ENCODE assay signal across 26 cellular contexts in the genomic region with DNA sequence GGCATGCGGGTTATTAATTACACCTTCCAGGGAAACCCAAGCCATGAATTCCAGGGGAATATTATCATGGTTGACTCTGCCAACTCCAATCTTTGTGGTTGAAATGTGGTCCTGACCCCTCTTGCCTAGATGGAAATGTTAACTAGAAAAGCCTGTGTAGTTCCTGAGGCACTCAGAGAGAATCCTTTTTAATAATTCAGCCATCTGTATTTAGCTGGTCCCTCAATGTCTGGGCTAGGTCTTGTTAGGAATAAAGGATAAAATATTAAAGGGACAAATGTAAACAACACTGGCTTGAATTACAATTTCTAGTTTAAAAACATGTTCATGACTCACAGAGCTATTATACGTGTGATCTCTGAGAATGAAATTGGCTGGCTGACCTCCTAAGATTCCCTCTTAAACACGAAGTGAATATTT.
DNase-seq lines count a peak whose midpoint lies in the region; ATAC-seq, FAIRE-seq and TF ChIP-seq lines count a peak whose summit lies in the region.
"Had no signal": no experiment of that assay in that cellular context is flagged by ENCODE, and none has a peak within 500 bp of the region (broad histone marks: within the 10 kb centered on the region; RNA-seq: fewer than 3 reads in every experiment).

No MANE protein-coding gene starts in this region.

- no TSS peak for BruUV-seq in Calu3 (replicated peaks; lab: Mats Ljungman, UMichigan)

- DNase-seq in Calu3 (peak; percentile 37), RCC 7860 (ENCODE audit: low spot score) (peak; percentile 86), fibroblast of lung (ENCODE audit: low read depth in 2 of 2) (peak; percentile 0 to 70), pancreas (no peak), GM13976 (ENCODE audit: low spot score) (no peak), NCI-H2029 treated with DMSO at 0.1 percent for 48 hours (lab: John Stamatoyannopoulos, UW) (no peak)
- DNase-seq: activated CD4-positive, alpha-beta T cell treated with anti-CD3 and anti-CD28 coated beads, Interleukin-2, amount 50 U/mL, for 4 hours; activated naive CD4-positive, alpha-beta T cell treated with anti-CD3 and anti-CD28 coated beads for 36 hours; activated T-cell treated with anti-CD3 and anti-CD28 coated beads, Interleukin-2, amount 50 U/mL, for 1 hour; DND-41; effector CD4-positive, alpha-beta T cell; gastrocnemius medialis; islet precursor cell; NCI-H526; right cardiac atrium; RPMI8226; SK-N-SH; stimulated activated naive CD8-positive, alpha-beta T cell treated with anti-CD3 and anti-CD28 coated beads, Interleukin-15, amount 100 ng/mL, for 72 hours; tibial artery had no signal

- no peaks in the 10 kb centered on the region for H3K9me3 Mint-ChIP-seq in Calu3 (ENCODE audit: low read depth, unreplicated experiment)
- H3K9me3 Mint-ChIP-seq: activated naive CD4-positive, alpha-beta T cell treated with anti-CD3 and anti-CD28 coated beads for 36 hours; stimulated activated naive CD8-positive, alpha-beta T cell treated with anti-CD3 and anti-CD28 coated beads, Interleukin-15, amount 100 ng/mL, for 72 hours; T-helper 2 cell treated with Interferon-gamma antibody and Interleukin-4, amounts not matched to agents 5 μg/mL and 100 μg/mL, for 36 hours had no signal

- H3K4me1 Mint-ChIP-seq in Calu3 (ENCODE audit: low read depth, unreplicated experiment): peaks cover 29% of the 10 kb centered on the region
- H3K4me1 Mint-ChIP-seq: IgD-negative memory B cell had no signal

- TF ChIP-seq CTCF in Calu3 (IDR thresholded peaks at IDR 0.05; ENCODE audit: unreplicated experiment) (no peak), fibroblast of lung (conservative IDR thresholded peaks at IDR 0.05 in 1 of 2, IDR thresholded peaks at IDR 0.05 in 1 of 2; ENCODE audit: low read depth in 1 of 2, low read length in 2 of 2) (no peak), pancreas (IDR thresholded peaks at IDR 0.05) (no peak), GM13976 (IDR thresholded peaks at IDR 0.05; ENCODE audit: borderline replicate concordance, control extremely low read depth, extremely low read depth, insufficient read depth, missing control alignments) (no peak)

- peaks cover 7% of the 10 kb centered on the region for H3K36me3 Mint-ChIP-seq in Calu3 (ENCODE audit: insufficient read depth, unreplicated experiment)
- H3K36me3 Mint-ChIP-seq: IgD-negative memory B cell had no signal

- no peak overlapping the region for H3K4me2 ChIP-seq in fibroblast of lung (ENCODE audit: extremely low read depth, insufficient read depth, low read length)
- H3K4me2 ChIP-seq: SK-N-SH had no signal

- CTCF ChIA-PET in Calu3 (lab: Charles Lee): interaction anchor here (0.7 to 1.7 kb wide), 2 partner anchors 27 to 33 kb away, joined by 3 to 4 read pairs; no protein-coding TSS in a partner anchor

- H3K9me3 ChIP-seq in fibroblast of lung (ENCODE audit: control insufficient read depth, insufficient read depth, low read depth, low read length) (no peaks in the 10 kb centered on the region), pancreas (no peaks in the 10 kb centered on the region)
- H3K9me3 ChIP-seq: ascending aorta, gastrocnemius medialis, SK-N-SH, tibial artery had no signal

- in situ Hi-C loops in GM13976 (cut with MboI; ENCODE audit: low sequenced_read_pairs, unreplicated experiment): no loop called here

- H3K9ac ChIP-seq in fibroblast of lung (ENCODE audit: insufficient read depth, low read length): no peak overlapping the region
- H3K9ac ChIP-seq: SK-N-SH had no signal

- peak overlapping the region; percentile 36 for H3K4me3 Mint-ChIP-seq in Calu3 (ENCODE audit: low read depth, unreplicated experiment)
- H3K4me3 Mint-ChIP-seq: activated naive CD4-positive, alpha-beta T cell treated with anti-CD3 and anti-CD28 coated beads for 36 hours; IgD-negative memory B cell; T-helper 2 cell treated with Interferon-gamma antibody and Interleukin-4, amounts not matched to agents 5 μg/mL and 100 μg/mL, for 36 hours had no signal

- H3K36me3 ChIP-seq in fibroblast of lung (ENCODE audit: control insufficient read depth, insufficient read depth, low read length) (no peaks in the 10 kb centered on the region), pancreas (no peaks in the 10 kb centered on the region)
- H3K36me3 ChIP-seq: ascending aorta, gastrocnemius medialis, tibial artery had no signal

- no peak overlapping the region for H2AFZ ChIP-seq in fibroblast of lung (ENCODE audit: low read length)

- intact Hi-C loops in Calu3 (cut with micrococcal nuclease; ENCODE audit: unreplicated experiment): loop anchor here (2.0 kb wide), 1 partner anchor 35 kb away; no protein-coding TSS in a partner anchor
- intact Hi-C loops in pancreas (cut with DNase I): no loop called here

- peak in 3 of 4 donors; percentile 52 to 82 (median 73) for ATAC-seq in pancreas
- no peak for ATAC-seq in HG02885 (IDR thresholded peaks at IDR 0.05; ENCODE audit: poor library complexity, unreplicated experiment)
- ATAC-seq: esophagus mucosa; gastrocnemius medialis; right cardiac atrium; stimulated activated naive CD8-positive, alpha-beta T cell treated with anti-CD3 and anti-CD28 coated beads, Interleukin-15, amount 100 ng/mL, for 72 hours had no signal

- WGBS in pancreas, 2 donors: 14 to 50% methylated on average over 3 of the region's 3 CpGs

- no peaks in the 10 kb centered on the region for H3K79me2 ChIP-seq in fibroblast of lung (ENCODE audit: control insufficient read depth, insufficient read depth, low read length)

- no peaks in the 10 kb centered on the region for H3K4me1 ChIP-seq in fibroblast of lung (ENCODE audit: control insufficient read depth, extremely low read depth, insufficient read depth, low read length)
- peaks cover 0 to 4% (median 0%) of the 10 kb centered on the region in 3 donors for H3K4me1 ChIP-seq in pancreas

- H3K27me3 Mint-ChIP-seq in Calu3 (ENCODE audit: unreplicated experiment): peaks cover 9% of the 10 kb centered on the region
- H3K27me3 Mint-ChIP-seq: IgD-negative memory B cell; stimulated activated naive CD8-positive, alpha-beta T cell treated with anti-CD3 and anti-CD28 coated beads, Interleukin-15, amount 100 ng/mL, for 72 hours had no signal

- FAIRE-seq in RCC 7860 (lab: Jason Lieb, UNC): peak; percentile 98
- FAIRE-seq in pancreas (lab: Jason Lieb, UNC): no peak
- FAIRE-seq: GM12891 had no signal

- no peaks in the 10 kb centered on the region for H4K20me1 ChIP-seq in fibroblast of lung (ENCODE audit: control insufficient read depth, extremely low read depth, insufficient read depth, low read length)

- peak overlapping the region; percentile 48 for H3K27ac Mint-ChIP-seq in Calu3 (ENCODE audit: unreplicated experiment)
- H3K27ac Mint-ChIP-seq: activated naive CD4-positive, alpha-beta T cell treated with anti-CD3 and anti-CD28 coated beads for 36 hours; IgD-negative memory B cell; T-helper 2 cell treated with Interferon-gamma antibody and Interleukin-4, amounts not matched to agents 5 μg/mL and 100 μg/mL, for 36 hours had no signal

- no peaks in the 10 kb centered on the region for H3K27me3 ChIP-seq in fibroblast of lung (ENCODE audit: control insufficient read depth, insufficient read depth, low read length)
- no peaks in the 10 kb centered on the region for H3K27me3 ChIP-seq in pancreas
- H3K27me3 ChIP-seq: ascending aorta, gastrocnemius medialis, tibial artery had no signal

- H3K27ac ChIP-seq in fibroblast of lung (ENCODE audit: insufficient read depth, low read length): no peak overlapping the region
- peak overlapping the region in 2 of 4 donors; percentile 12 to 52 for H3K27ac ChIP-seq in pancreas
- H3K27ac ChIP-seq: gastrocnemius medialis, tibial artery had no signal

- H3K4me3 ChIP-seq in fibroblast of lung (replicated peaks in 1 of 4; ENCODE audit: control extremely low read depth in 1 of 4, insufficient read depth in 1 of 4, low read depth in 3 of 4, low read length in 4 of 4) (no peak overlapping the region), pancreas (no peak overlapping the region)
- H3K4me3 ChIP-seq: ascending aorta, gastrocnemius medialis, lung, tibial artery had no signal

Comparison
In these comparisons a context has a peak if more than half of its experiments do, and no peak if none do; other contexts are left out.
1. DNase-seq: peak in Calu3 (single experiment), RCC 7860 (single experiment) and fibroblast of lung (2 of 2); none in pancreas (0 of 6), GM13976 (single experiment) and NCI-H2029 treated with DMSO at 0.1 percent for 48 hours (single experiment).